ENCODE assay signal across 1 cellular context in the genomic region with DNA sequence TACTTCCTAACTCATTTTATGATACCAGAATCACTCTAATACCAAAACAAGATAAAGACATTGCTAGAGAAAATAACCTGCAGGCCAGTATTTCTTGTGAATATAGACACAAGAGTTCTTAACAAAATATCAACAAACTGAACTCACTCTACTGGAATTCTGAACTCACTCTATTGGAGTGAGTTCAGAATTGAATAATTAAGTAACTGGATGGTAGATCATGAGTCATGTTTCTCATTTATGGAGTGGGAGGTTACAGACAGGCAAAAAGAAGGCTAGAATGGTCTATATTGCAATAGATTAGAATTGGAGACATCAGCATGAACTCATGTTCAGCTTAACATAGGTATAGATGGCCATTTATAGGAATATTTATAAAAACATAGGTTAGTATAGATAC.
TF ChIP-seq lines count a peak whose summit lies in the region.

No MANE protein-coding gene starts in this region.

TF ChIP-seq in GM23338, 12 proteins besides CTCF, POLR2A, EP300 and RAD21:
- TF ChIP-seq, protein P1, sequence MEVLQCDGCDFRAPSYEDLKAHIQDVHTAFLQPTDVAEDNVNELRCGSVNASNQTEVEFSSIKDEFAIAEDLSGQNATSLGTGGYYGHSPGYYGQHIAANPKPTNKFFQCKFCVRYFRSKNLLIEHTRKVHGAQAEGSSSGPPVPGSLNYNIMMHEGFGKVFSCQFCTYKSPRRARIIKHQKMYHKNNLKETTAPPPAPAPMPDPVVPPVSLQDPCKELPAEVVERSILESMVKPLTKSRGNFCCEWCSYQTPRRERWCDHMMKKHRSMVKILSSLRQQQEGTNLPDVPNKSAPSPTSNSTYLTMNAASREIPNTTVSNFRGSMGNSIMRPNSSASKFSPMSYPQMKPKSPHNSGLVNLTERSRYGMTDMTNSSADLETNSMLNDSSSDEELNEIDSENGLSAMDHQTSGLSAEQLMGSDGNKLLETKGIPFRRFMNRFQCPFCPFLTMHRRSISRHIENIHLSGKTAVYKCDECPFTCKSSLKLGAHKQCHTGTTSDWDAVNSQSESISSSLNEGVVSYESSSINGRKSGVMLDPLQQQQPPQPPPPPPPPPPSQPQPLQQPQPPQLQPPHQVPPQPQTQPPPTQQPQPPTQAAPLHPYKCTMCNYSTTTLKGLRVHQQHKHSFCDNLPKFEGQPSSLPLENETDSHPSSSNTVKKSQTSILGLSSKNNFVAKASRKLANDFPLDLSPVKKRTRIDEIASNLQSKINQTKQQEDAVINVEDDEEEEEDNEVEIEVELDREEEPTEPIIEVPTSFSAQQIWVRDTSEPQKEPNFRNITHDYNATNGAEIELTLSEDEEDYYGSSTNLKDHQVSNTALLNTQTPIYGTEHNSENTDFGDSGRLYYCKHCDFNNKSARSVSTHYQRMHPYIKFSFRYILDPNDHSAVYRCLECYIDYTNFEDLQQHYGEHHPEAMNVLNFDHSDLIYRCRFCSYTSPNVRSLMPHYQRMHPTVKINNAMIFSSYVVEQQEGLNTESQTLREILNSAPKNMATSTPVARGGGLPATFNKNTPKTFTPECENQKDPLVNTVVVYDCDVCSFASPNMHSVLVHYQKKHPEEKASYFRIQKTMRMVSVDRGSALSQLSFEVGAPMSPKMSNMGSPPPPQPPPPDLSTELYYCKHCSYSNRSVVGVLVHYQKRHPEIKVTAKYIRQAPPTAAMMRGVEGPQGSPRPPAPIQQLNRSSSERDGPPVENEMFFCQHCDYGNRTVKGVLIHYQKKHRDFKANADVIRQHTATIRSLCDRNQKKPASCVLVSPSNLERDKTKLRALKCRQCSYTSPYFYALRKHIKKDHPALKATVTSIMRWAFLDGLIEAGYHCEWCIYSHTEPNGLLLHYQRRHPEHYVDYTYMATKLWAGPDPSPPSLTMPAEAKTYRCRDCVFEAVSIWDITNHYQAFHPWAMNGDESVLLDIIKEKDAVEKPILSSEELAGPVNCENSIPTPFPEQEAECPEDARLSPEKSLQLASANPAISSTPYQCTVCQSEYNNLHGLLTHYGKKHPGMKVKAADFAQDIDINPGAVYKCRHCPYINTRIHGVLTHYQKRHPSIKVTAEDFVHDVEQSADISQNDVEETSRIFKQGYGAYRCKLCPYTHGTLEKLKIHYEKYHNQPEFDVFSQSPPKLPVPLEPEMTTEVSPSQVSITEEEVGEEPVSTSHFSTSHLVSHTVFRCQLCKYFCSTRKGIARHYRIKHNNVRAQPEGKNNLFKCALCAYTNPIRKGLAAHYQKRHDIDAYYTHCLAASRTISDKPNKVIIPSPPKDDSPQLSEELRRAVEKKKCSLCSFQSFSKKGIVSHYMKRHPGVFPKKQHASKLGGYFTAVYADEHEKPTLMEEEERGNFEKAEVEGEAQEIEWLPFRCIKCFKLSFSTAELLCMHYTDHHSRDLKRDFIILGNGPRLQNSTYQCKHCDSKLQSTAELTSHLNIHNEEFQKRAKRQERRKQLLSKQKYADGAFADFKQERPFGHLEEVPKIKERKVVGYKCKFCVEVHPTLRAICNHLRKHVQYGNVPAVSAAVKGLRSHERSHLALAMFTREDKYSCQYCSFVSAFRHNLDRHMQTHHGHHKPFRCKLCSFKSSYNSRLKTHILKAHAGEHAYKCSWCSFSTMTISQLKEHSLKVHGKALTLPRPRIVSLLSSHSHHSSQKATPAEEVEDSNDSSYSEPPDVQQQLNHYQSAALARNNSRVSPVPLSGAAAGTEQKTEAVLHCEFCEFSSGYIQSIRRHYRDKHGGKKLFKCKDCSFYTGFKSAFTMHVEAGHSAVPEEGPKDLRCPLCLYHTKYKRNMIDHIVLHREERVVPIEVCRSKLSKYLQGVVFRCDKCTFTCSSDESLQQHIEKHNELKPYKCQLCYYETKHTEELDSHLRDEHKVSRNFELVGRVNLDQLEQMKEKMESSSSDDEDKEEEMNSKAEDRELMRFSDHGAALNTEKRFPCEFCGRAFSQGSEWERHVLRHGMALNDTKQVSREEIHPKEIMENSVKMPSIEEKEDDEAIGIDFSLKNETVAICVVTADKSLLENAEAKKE (CRISPR knock-in tag; IDR thresholded peaks at IDR 0.05): no peak
- no peak for TF ChIP-seq POLR2AphosphoS5 (IDR thresholded peaks at IDR 0.05; ENCODE audit: low read depth)
- TF ChIP-seq EZH2phosphoT487 (IDR thresholded peaks at IDR 0.05; ENCODE audit: unreplicated experiment): no peak
- no peak for TF ChIP-seq STAT1 (IDR thresholded peaks at IDR 0.05; ENCODE audit: unreplicated experiment)
- TF ChIP-seq ZNF114 (CRISPR knock-in tag; IDR thresholded peaks at IDR 0.05): no peak
- TF ChIP-seq ZNF331 (CRISPR knock-in tag; IDR thresholded peaks at IDR 0.05; ENCODE audit: low read depth): no peak
- TF ChIP-seq, protein P2, sequence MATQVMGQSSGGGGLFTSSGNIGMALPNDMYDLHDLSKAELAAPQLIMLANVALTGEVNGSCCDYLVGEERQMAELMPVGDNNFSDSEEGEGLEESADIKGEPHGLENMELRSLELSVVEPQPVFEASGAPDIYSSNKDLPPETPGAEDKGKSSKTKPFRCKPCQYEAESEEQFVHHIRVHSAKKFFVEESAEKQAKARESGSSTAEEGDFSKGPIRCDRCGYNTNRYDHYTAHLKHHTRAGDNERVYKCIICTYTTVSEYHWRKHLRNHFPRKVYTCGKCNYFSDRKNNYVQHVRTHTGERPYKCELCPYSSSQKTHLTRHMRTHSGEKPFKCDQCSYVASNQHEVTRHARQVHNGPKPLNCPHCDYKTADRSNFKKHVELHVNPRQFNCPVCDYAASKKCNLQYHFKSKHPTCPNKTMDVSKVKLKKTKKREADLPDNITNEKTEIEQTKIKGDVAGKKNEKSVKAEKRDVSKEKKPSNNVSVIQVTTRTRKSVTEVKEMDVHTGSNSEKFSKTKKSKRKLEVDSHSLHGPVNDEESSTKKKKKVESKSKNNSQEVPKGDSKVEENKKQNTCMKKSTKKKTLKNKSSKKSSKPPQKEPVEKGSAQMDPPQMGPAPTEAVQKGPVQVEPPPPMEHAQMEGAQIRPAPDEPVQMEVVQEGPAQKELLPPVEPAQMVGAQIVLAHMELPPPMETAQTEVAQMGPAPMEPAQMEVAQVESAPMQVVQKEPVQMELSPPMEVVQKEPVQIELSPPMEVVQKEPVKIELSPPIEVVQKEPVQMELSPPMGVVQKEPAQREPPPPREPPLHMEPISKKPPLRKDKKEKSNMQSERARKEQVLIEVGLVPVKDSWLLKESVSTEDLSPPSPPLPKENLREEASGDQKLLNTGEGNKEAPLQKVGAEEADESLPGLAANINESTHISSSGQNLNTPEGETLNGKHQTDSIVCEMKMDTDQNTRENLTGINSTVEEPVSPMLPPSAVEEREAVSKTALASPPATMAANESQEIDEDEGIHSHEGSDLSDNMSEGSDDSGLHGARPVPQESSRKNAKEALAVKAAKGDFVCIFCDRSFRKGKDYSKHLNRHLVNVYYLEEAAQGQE (IDR thresholded peaks at IDR 0.05; ENCODE audit: unreplicated experiment): no peak
- TF ChIP-seq, protein P3, sequence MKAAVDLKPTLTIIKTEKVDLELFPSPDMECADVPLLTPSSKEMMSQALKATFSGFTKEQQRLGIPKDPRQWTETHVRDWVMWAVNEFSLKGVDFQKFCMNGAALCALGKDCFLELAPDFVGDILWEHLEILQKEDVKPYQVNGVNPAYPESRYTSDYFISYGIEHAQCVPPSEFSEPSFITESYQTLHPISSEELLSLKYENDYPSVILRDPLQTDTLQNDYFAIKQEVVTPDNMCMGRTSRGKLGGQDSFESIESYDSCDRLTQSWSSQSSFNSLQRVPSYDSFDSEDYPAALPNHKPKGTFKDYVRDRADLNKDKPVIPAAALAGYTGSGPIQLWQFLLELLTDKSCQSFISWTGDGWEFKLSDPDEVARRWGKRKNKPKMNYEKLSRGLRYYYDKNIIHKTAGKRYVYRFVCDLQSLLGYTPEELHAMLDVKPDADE (IDR thresholded peaks at IDR 0.05): no peak
- TF ChIP-seq JUNB (IDR thresholded peaks at IDR 0.05; ENCODE audit: unreplicated experiment): no peak
- no peak for TF ChIP-seq EZH2 (IDR thresholded peaks at IDR 0.05; ENCODE audit: low read depth, unreplicated experiment)
